8 cellular contexts compared by ENCODE assay signal in genomic region chr3:51384730-51385473, GRCh38. TPM values are rescaled to one million over a fixed set of nuclear protein-coding genes. Genes with fewer than 3 reads are reported as not detected.
DNase-seq lines count a peak whose midpoint lies in the region; ATAC-seq and TF ChIP-seq lines count a peak whose summit lies in the region.

Gene MANF (plus strand): TSS chr3:51385291. CDS start chr3:51385343, 52 bp downstream.

- H3K4me1 ChIP-seq in ascending aorta, result peaks cover 5 to 28% of the 10 kb centered on the region in 2 donors
- H3K4me1 ChIP-seq in right atrium auricular region, result peaks cover 0 to 54% of the 10 kb centered on the region in 2 donors
- peaks cover 4 to 8% of the 10 kb centered on the region in 2 donors for H3K4me1 ChIP-seq in uterus

- H3K9me3 ChIP-seq in ascending aorta (no peaks in the 10 kb centered on the region), right atrium auricular region (no peaks in the 10 kb centered on the region), uterus (no peaks in the 10 kb centered on the region)

- peak within 1 kb of the TSS; percentile 98 for H3K4me3 Mint-ChIP-seq in T-helper 2 cell treated with Interferon-gamma antibody and Interleukin-4, amounts not matched to agents 5 μg/mL and 100 μg/mL, for 36 hours

- H3K9me3 Mint-ChIP-seq in T-helper 2 cell treated with Interferon-gamma antibody and Interleukin-4, amounts not matched to agents 5 μg/mL and 100 μg/mL, for 36 hours, result no peaks in the 10 kb centered on the region

- peak; percentile 92 for ATAC-seq in GM18502 (IDR thresholded peaks at IDR 0.05; ENCODE audit: poor library complexity, unreplicated experiment)
- ATAC-seq in HG02970 (IDR thresholded peaks at IDR 0.05; ENCODE audit: low FRiP score, unreplicated experiment), result peak; percentile 93

- TF ChIP-seq CTCF in ascending aorta (IDR thresholded peaks at IDR 0.05) (peak in 1 of 3 experiments; percentile 37), right atrium auricular region (IDR thresholded peaks at IDR 0.05) (no peak), uterus (IDR thresholded peaks at IDR 0.05) (peak in 2 of 4 experiments; percentile 42 to 44)

- peaks cover 36% of the 10 kb centered on the region for H3K4me1 Mint-ChIP-seq in T-helper 2 cell treated with Interferon-gamma antibody and Interleukin-4, amounts not matched to agents 5 μg/mL and 100 μg/mL, for 36 hours (ENCODE audit: low read depth)

- H3K36me3 Mint-ChIP-seq in T-helper 2 cell treated with Interferon-gamma antibody and Interleukin-4, amounts not matched to agents 5 μg/mL and 100 μg/mL, for 36 hours (ENCODE audit: low read depth), result peaks cover 51% of the 10 kb centered on the region

- H3K27ac ChIP-seq in ascending aorta, result peak within 1 kb of the TSS; percentile 92 to 98
- H3K27ac ChIP-seq in right atrium auricular region, result peak within 1 kb of the TSS; percentile 94 to 96
- peak within 1 kb of the TSS; percentile 91 to 96 for H3K27ac ChIP-seq in uterus

- DNase-seq in NCI-H1930 (lab: John Stamatoyannopoulos, UW) (peak; percentile 86 to 88), ascending aorta (ENCODE audit: low spot score in 2 of 2) (peak; percentile 97 to 99), right atrium auricular region (ENCODE audit: low spot score) (peak; percentile 99), pulmonary artery endothelial cell (ENCODE audit: low read depth, low spot score) (peak; percentile 95), uterus (peak; percentile 97)
- peak; percentile 98 for DNase-seq in T-helper 2 cell treated with Interferon-gamma antibody and Interleukin-4, amounts not matched to agents 5 μg/mL and 100 μg/mL, for 36 hours (ENCODE audit: low spot score)

- no peaks in the 10 kb centered on the region for H3K27me3 ChIP-seq in ascending aorta
- H3K27me3 ChIP-seq in right atrium auricular region, result no peaks in the 10 kb centered on the region
- H3K27me3 ChIP-seq in uterus, result no peaks in the 10 kb centered on the region

- TF ChIP-seq POLR2A in uterus (IDR thresholded peaks at IDR 0.05), result peak; percentile 50 to 87

- no peaks in the 10 kb centered on the region for H3K27me3 Mint-ChIP-seq in T-helper 2 cell treated with Interferon-gamma antibody and Interleukin-4, amounts not matched to agents 5 μg/mL and 100 μg/mL, for 36 hours (ENCODE audit: low read depth)

- H3K27ac Mint-ChIP-seq in T-helper 2 cell treated with Interferon-gamma antibody and Interleukin-4, amounts not matched to agents 5 μg/mL and 100 μg/mL, for 36 hours, result peak within 1 kb of the TSS; percentile 98

- peak within 1 kb of the TSS; percentile 92 for H3K4me3 ChIP-seq in ascending aorta
- H3K4me3 ChIP-seq in right atrium auricular region, result peak within 1 kb of the TSS; percentile 83 to 95
- peak within 1 kb of the TSS; percentile 78 to 96 for H3K4me3 ChIP-seq in uterus

- H3K36me3 ChIP-seq in ascending aorta, result peaks cover 8 to 20% of the 10 kb centered on the region in 2 donors
- peaks cover 16% of the 10 kb centered on the region for H3K36me3 ChIP-seq in right atrium auricular region
- H3K36me3 ChIP-seq in uterus, result no peaks in the 10 kb centered on the region

- intact Hi-C loops in ascending aorta (cut with DNase I), result loop anchor here (1.0 to 10.0 kb wide), 6 partner anchors 44 to 816 kb away; partner anchors contain the start of genes HEMK1, PARP3, RRP9 and TEX264
- intact Hi-C loops in uterus (cut with DNase I; ENCODE audit: low total_unique reads), result no loop called here

RNA-seq across cellular contexts. Expression of gene MANF, which starts in this region (rescaled TPM):
- total RNA-seq in ascending aorta, result 34.4 TPM
- 10 to 100 TPM; 41.7 to 46.9 TPM for total RNA-seq in right atrium auricular region
- 107 and 182 TPM in 2 replicates for total RNA-seq in pulmonary artery endothelial cell
- total RNA-seq in uterus, result 10 to 100 TPM; 14.7 to 60.6 (median 28.8) TPM

Comparison
In these comparisons a context has a peak if more than half of its experiments do, and no peak if none do; other contexts are left out.
1. Peak in every context shown above with its lines: DNase-seq, ATAC-seq, H3K4me3 ChIP-seq and H3K27ac ChIP-seq.